ENCODE assay signal across 8 cellular contexts in genomic region chr19:44113784-44114390, GRCh38. TPM values are rescaled to one million over a fixed set of nuclear protein-coding genes. Genes with fewer than 3 reads are reported as not detected.
A peak's percentile ranks its signal among the peaks of the same experiment; 100 is the strongest.
DNase-seq lines count a peak whose midpoint lies in the region; ATAC-seq and TF ChIP-seq lines count a peak whose summit lies in the region.

No MANE protein-coding gene starts in this region.

- CTCF ChIA-PET in Panc1 (lab: Charles Lee): no interaction called here

- H3K4me1 ChIP-seq in Panc1 (ENCODE audit: control insufficient read depth, insufficient read depth, low read length): no peaks in the 10 kb centered on the region
- H3K4me1 ChIP-seq in muscle layer of colon (ENCODE audit: insufficient read depth, low read length): peaks cover 13% of the 10 kb centered on the region

- POLR2A ChIA-PET in Panc1 (lab: Charles Lee): interaction anchor here (0.6 to 0.7 kb wide), 2 partner anchors 215 to 333 kb away, joined by 3 to 5 read pairs; no protein-coding TSS in a partner anchor

- H3K36me3 ChIP-seq in Panc1 (ENCODE audit: control insufficient read depth, insufficient read depth, low read length): no peaks in the 10 kb centered on the region; the same call in none of the 2 replicates
- peaks cover 17% of the 10 kb centered on the region for H3K36me3 ChIP-seq in muscle layer of colon (ENCODE audit: insufficient read depth, low read length)

- H3K27me3 ChIP-seq in Panc1 (ENCODE audit: control insufficient read depth, insufficient read depth, low read length) (no peaks in the 10 kb centered on the region), muscle layer of colon (ENCODE audit: control insufficient read depth in 1 of 2, insufficient read depth in 2 of 2, low read length in 2 of 2) (no peaks in the 10 kb centered on the region)

- in situ Hi-C loops in Panc1 (cut with HindIII; ENCODE audit: low pct_unique_long_range_greater_than_20kb, low sequenced_read_pairs): no loop called here

- peak overlapping the region; percentile 89 to 96 for H3K4me3 ChIP-seq in Panc1 (ENCODE audit: low read depth in 2 of 2, low read length in 2 of 2)
- peak overlapping the region; percentile 42 to 86 for H3K4me3 ChIP-seq in muscle layer of colon (ENCODE audit: low read depth in 1 of 2, low read length in 2 of 2)

- intact Hi-C loops in Panc1 (cut with micrococcal nuclease; ENCODE audit: unreplicated experiment): no loop called here

- H3K27ac ChIP-seq in Panc1 (ENCODE audit: low read length) (peak overlapping the region; percentile 81), muscle layer of colon (ENCODE audit: low read depth, low read length) (peak overlapping the region; percentile 62)

- DNase-seq in AG20443 (ENCODE audit: low spot score): peak; percentile 29
- DNase-seq in Panc1 (ENCODE audit: low read depth, low spot score): no peak
- DNase-seq in ecto neural progenitor cell (ENCODE audit: low spot score): peak; percentile 49
- no peak for DNase-seq in NCI-H1105 treated with DMSO at 0.1 percent for 48 hours (lab: John Stamatoyannopoulos, UW)

- ATAC-seq in GM21447 (IDR thresholded peaks at IDR 0.05; ENCODE audit: unreplicated experiment) (peak; percentile 5), Panc1 (peak; percentile 28), HG02678 (IDR thresholded peaks at IDR 0.05; ENCODE audit: unreplicated experiment) (no peak), GM19395 (IDR thresholded peaks at IDR 0.05; ENCODE audit: unreplicated experiment) (no peak)

- H3K9ac ChIP-seq in muscle layer of colon (ENCODE audit: low read length): peak overlapping the region; percentile 93

- BruUV-seq in Panc1 (replicated peaks; lab: Mats Ljungman, UMichigan): TSS peak; percentile 80

- H3K9me3 ChIP-seq in Panc1 (ENCODE audit: control insufficient read depth, insufficient read depth, low read depth, low read length) (peaks cover 9% of the 10 kb centered on the region; the same call in 1 of the 2 replicates), muscle layer of colon (ENCODE audit: low read length) (peaks cover 7% of the 10 kb centered on the region)

- TF ChIP-seq CTCF in Panc1 (IDR thresholded peaks at IDR 0.05): no peak

RNA-seq across cellular contexts. Expression of gene ZNF225, which starts 0.7 kb away (rescaled TPM):
- 3.5 TPM for total RNA-seq in Panc1 (2021; ENCODE audit: unreplicated experiment)
- polyA plus RNA-seq in Panc1 (2012; ENCODE audit: insufficient read length): 1.7 TPM

RNA-seq across cellular contexts. Expression of gene ZNF224, which starts 19.7 kb away (rescaled TPM):
- total RNA-seq in Panc1 (2021; ENCODE audit: unreplicated experiment): 13.4 TPM
- 10.1 TPM for polyA plus RNA-seq in Panc1 (2012; ENCODE audit: insufficient read length)

RNA-seq across cellular contexts. Expression of gene ZNF234, which starts 27.5 kb away (rescaled TPM):
- 6.4 TPM for total RNA-seq in Panc1 (2021; ENCODE audit: unreplicated experiment)
- polyA plus RNA-seq in Panc1 (2012; ENCODE audit: insufficient read length): 3.0 TPM

RNA-seq across cellular contexts. Expression of gene ZNF284, which starts 41.9 kb away (rescaled TPM):
- 0.87 TPM for total RNA-seq in Panc1 (2021; ENCODE audit: unreplicated experiment)
- polyA plus RNA-seq in Panc1 (2012; ENCODE audit: insufficient read length): 0.36 TPM

RNA-seq across cellular contexts. Expression of gene ZNF226, which starts 51.0 kb away (rescaled TPM):
- total RNA-seq in Panc1 (2021; ENCODE audit: unreplicated experiment): 21.7 TPM
- 12.8 TPM for polyA plus RNA-seq in Panc1 (2012; ENCODE audit: insufficient read length)

Comparison
In these comparisons a context has a peak if more than half of its experiments do, and no peak if none do; other contexts are left out.
1. DNase-seq: peak in AG20443 (single experiment) and ecto neural progenitor cell (single experiment); none in Panc1 (single experiment) and NCI-H1105 treated with DMSO at 0.1 percent for 48 hours (single experiment).
2. ATAC-seq: peak in GM21447 (single experiment) and Panc1 (single experiment); none in HG02678 (single experiment) and GM19395 (single experiment).